In genomic region chr17:46641861-46642656, GRCh38 we compare ENCODE assay signal across 7 cellular contexts. TPM values are rescaled to one million over a fixed set of nuclear protein-coding genes. Genes with fewer than 3 reads are reported as not detected.
DNase-seq lines count a peak whose midpoint lies in the region; ATAC-seq, FAIRE-seq and TF ChIP-seq lines count a peak whose summit lies in the region.
"Not testable (repeated sequence)": the region's sequence is repeated elsewhere in the genome, so short reads cannot be mapped to it uniquely, and the experiment has no call there.

No MANE protein-coding gene starts in this region.

- FAIRE-seq in D721Med (lab: Jason Lieb, UNC) (peak; percentile 94), colon (lab: Jason Lieb, UNC) (peak; percentile 96), islet of Langerhans (lab: Jason Lieb, UNC) (peak; percentile 92), small intestine (lab: Jason Lieb, UNC) (peak; percentile 93)

- not testable (repeated sequence) for H3K9me3 Mint-ChIP-seq in HFFc6, mesothelial cell of epicardium

- H3K27me3 Mint-ChIP-seq in HFFc6 (ENCODE audit: insufficient read depth); mesothelial cell of epicardium (ENCODE audit: low read depth): not testable (repeated sequence)

- H3K4me1 ChIP-seq in small intestine (ENCODE audit: control insufficient read depth in 2 of 2, insufficient read depth in 1 of 2, low read depth in 1 of 2, low read length in 1 of 2): not testable (repeated sequence)

- peak; percentile 65; the same call in 2 of the 3 replicates for ATAC-seq in SK-N-SH treated with all-trans-retinoic acid at 6 μM for 48 hours

- H3K27me3 ChIP-seq in small intestine (ENCODE audit: control insufficient read depth in 2 of 2, insufficient read depth in 2 of 2, low read length in 2 of 2): not testable (repeated sequence)

- H3K27ac ChIP-seq in small intestine (ENCODE audit: low read depth in 1 of 2, low read length in 1 of 2): not testable (repeated sequence)

- H3K36me3 Mint-ChIP-seq in HFFc6 (ENCODE audit: low read depth); mesothelial cell of epicardium: not testable (repeated sequence)

- no CpG with 5 or more reads among the region's 2 CpGs for WGBS in small intestine, 3 donors

- not testable (repeated sequence) for H3K9me3 ChIP-seq in small intestine (ENCODE audit: control insufficient read depth, low read depth)

- H3K27ac Mint-ChIP-seq in HFFc6, mesothelial cell of epicardium: not testable (repeated sequence)

- not testable (repeated sequence) for H3K36me3 ChIP-seq in small intestine (ENCODE audit: control insufficient read depth in 2 of 2, insufficient read depth in 2 of 2, low read length in 2 of 2)

- TF ChIP-seq CTCF in D721Med (IDR thresholded peaks at IDR 0.05; ENCODE audit: insufficient read depth, missing control alignments): peak; percentile 27
- peak; percentile 44 for TF ChIP-seq CTCF in HFFc6 (IDR thresholded peaks at IDR 0.05)
- TF ChIP-seq CTCF in mesothelial cell of epicardium (IDR thresholded peaks at IDR 0.05; ENCODE audit: unreplicated experiment): peak; percentile 18

- not testable (repeated sequence) for H3K4me3 Mint-ChIP-seq in HFFc6, mesothelial cell of epicardium

- not testable (repeated sequence) for H3K4me1 Mint-ChIP-seq in HFFc6 (ENCODE audit: low read depth); mesothelial cell of epicardium

- not testable (repeated sequence) for DNase-seq in D721Med (ENCODE audit: insufficient read length, low spot score); mesothelial cell of epicardium (ENCODE audit: low spot score in 2 of 2, unreplicated experiment in 2 of 2); small intestine
- peak; percentile 2 for DNase-seq in HFFc6

- not testable (repeated sequence) for H3K4me3 ChIP-seq in small intestine (ENCODE audit: low read depth in 1 of 2, low read length in 2 of 2)

RNA-seq across cellular contexts. Expression of gene NSF, which starts 51.6 kb away (rescaled TPM):
- total RNA-seq in HFFc6 (2021; fragmentation: NEBNext Ultra II Directional; extraction: Animal tissue kit (Norgen Biotek cat#: 25700)): 100 to 1,000 TPM in 5 of 6 experiments, 10 to 100 TPM in 1; 87.7 to 118 (median 113) TPM
- total RNA-seq in mesothelial cell of epicardium: 32.5 to 34.8 TPM (median 32.8 TPM) in 3 replicates
- 10 to 100 TPM; 14.1 to 22.0 (median 18.1) TPM for polyA plus RNA-seq in small intestine
